ENCODE assay signal across 7 cellular contexts in the genomic region with DNA sequence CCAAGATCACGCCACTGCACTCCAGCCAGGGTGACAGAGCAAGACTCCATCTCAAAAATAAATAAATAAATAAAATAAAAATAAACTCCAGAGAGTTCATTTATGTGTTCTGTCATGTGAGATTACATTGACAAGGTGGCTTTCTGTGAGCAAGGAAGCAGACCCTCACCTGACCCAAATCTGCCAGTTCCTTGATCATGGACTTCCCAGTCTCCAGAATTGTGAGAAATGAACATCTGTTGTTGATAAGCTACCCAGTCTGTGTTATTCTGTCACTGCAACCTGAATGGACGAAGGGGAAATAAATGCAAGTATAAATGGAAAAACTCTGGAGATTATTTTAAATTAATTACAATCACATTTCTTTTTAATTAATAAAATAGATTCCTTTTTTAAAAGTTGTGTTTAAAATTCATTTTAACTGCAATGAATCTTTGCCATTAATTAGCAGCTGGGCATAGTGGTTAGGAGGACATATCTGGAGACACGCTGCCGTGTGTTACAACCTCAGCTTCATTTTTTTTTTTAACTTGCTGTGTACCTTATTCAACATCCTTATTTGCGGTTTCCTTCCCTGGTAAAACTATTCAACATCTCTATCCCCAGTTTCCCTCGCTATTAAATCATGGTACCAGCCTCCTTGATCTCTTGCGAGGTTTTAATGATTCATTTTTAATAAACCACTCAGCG.
"Had no signal": no experiment of that assay in that cellular context is flagged by ENCODE, and none has a peak within 500 bp of the region (broad histone marks: within the 10 kb centered on the region; RNA-seq: fewer than 3 reads in every experiment).

No MANE protein-coding gene starts in this region.

- ATAC-seq: GM23338 had no signal

- DNase-seq: H9, HCEC 1CT, IMR-90 had no signal

- H3K4me3 ChIP-seq: GM23338 had no signal

- FAIRE-seq: H1, H54, HTR-8/SVneo had no signal
